16 cellular contexts compared by ENCODE assay signal in the genomic region with DNA sequence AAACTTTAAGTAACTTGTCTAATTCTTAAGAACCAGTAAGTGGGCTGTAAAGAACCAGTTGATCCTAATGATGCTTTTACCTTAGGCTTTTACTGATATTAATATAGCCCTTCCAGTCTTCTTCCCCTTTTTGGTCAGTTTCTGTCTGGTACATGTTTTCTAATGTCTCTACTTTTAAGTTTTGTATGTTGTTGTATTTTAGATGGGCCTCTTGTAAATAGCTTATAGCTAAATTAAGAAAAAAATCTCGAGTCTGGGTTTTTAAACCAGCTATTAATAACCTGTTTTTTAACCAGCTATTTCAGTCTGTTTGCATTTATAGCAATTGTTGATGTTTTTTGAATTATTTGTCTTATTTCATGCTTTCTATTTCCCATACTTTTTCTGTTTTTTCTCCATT.
DNase-seq lines count a peak whose midpoint lies in the region; ATAC-seq, FAIRE-seq and TF ChIP-seq lines count a peak whose summit lies in the region.
"Had no signal": no experiment of that assay in that cellular context is flagged by ENCODE, and none has a peak within 500 bp of the region (broad histone marks: within the 10 kb centered on the region; RNA-seq: fewer than 3 reads in every experiment).

No MANE protein-coding gene starts in this region.

- intact Hi-C loops in GM12878 (cut with micrococcal nuclease; ENCODE audit: unreplicated experiment) = no loop called here
- intact Hi-C loops in aorta (cut with DNase I) = no loop called here

- no peaks in the 10 kb centered on the region for H3K27me3 Mint-ChIP-seq in stimulated activated naive CD8-positive, alpha-beta T cell treated with anti-CD3 and anti-CD28 coated beads, Interleukin-15, Interleukin-2, amounts not matched to agents 100 ng/mL and 50 ng/mL, for 24 hours
- H3K27me3 Mint-ChIP-seq in stimulated activated naive CD8-positive, alpha-beta T cell treated with anti-CD3 and anti-CD28 coated beads, Interleukin-15, amount 100 ng/mL, for 72 hours = no peaks in the 10 kb centered on the region

- TF ChIP-seq CTCF in GM12878 (IDR thresholded peaks at IDR 0.05 in 2 of 3, conservative IDR thresholded peaks at IDR 0.05 in 1 of 3; ENCODE audit: control insufficient read depth in 2 of 3, extremely low read depth in 1 of 3, insufficient read depth in 1 of 3, low read depth in 3 of 3, low read length in 3 of 3) = no peak

- RAD21 ChIA-PET in GM12878 (lab: Charles Lee; ENCODE audit: unreplicated experiment) = interaction anchor here (0.6 to 1.7 kb wide), 5 partner anchors 10 to 231 kb away, joined by 3 to 4 read pairs (median 3); no protein-coding TSS in a partner anchor

- 0% methylated on average over 1 of the region's 1 CpG for WGBS in GM12878 (ENCODE audit: insufficient coverage, insufficient replicate concordance, low lambda C conversion rate, missing lambda C conversion rate)
- WGBS in aorta, 2 donors = 25% methylated on average over 1 of the region's 1 CpG

- H3K36me3 Mint-ChIP-seq in stimulated activated naive CD8-positive, alpha-beta T cell treated with anti-CD3 and anti-CD28 coated beads, Interleukin-15, Interleukin-2, amounts not matched to agents 100 ng/mL and 50 ng/mL, for 24 hours (ENCODE audit: low read depth) = peaks cover 27% of the 10 kb centered on the region

- no TSS peak for BruUV-seq in GM12878 (replicated peaks; lab: Mats Ljungman, UMichigan)

- H4K20me1 ChIP-seq in GM12878 (ENCODE audit: control insufficient read depth, insufficient read depth) = no peaks in the 10 kb centered on the region

- H3K27ac ChIP-seq in GM12878 (ENCODE audit: control insufficient read depth, insufficient read depth) (peak overlapping the region; percentile 35; the same call in 1 of the 2 replicates), aorta (ENCODE audit: low read depth in 1 of 2, low read length in 2 of 2) (no peak overlapping the region)
- H3K27ac ChIP-seq: ascending aorta, right lobe of liver had no signal

- TF ChIP-seq RAD21 in GM12878 (IDR thresholded peaks at IDR 0.05; ENCODE audit: insufficient read depth, low read depth, low read length) = no peak

- peak overlapping the region; percentile 91 for H3K27ac Mint-ChIP-seq in stimulated activated naive CD8-positive, alpha-beta T cell treated with anti-CD3 and anti-CD28 coated beads, Interleukin-15, Interleukin-2, amounts not matched to agents 100 ng/mL and 50 ng/mL, for 24 hours
- peak overlapping the region in 1 of 2 donors; percentile 0 for H3K27ac Mint-ChIP-seq in stimulated activated naive CD8-positive, alpha-beta T cell treated with anti-CD3 and anti-CD28 coated beads, Interleukin-15, amount 100 ng/mL, for 72 hours
- H3K27ac Mint-ChIP-seq: endodermal cell had no signal

- in situ Hi-C loops in GM12878 (cut with MboI) = no loop called here
- in situ Hi-C loops in KBM-7 (cut with MboI; ENCODE audit: low pct_unique_long_range_greater_than_20kb, low sequenced_read_pairs) = no loop called here

- no peak for TF ChIP-seq EP300 in GM12878 (IDR thresholded peaks at IDR 0.05; ENCODE audit: borderline replicate concordance in 1 of 2, control insufficient read depth in 1 of 2, low read depth in 2 of 2, low read length in 2 of 2)

- H3K36me3 ChIP-seq in GM12878 (ENCODE audit: control insufficient read depth in 2 of 2, insufficient read depth in 2 of 2, low read length in 1 of 2) = peaks cover 0 to 1% of the 10 kb centered on the region in 2 experiments; a peak in 1 of 4 replicates
- no peaks in the 10 kb centered on the region for H3K36me3 ChIP-seq in aorta (ENCODE audit: control insufficient read depth in 1 of 2, insufficient read depth in 2 of 2, low read length in 1 of 2)
- H3K36me3 ChIP-seq: ascending aorta, heart left ventricle, right lobe of liver had no signal

- H3K27me3 ChIP-seq in GM12878 (replicated peaks in 1 of 2; ENCODE audit: control insufficient read depth in 2 of 2, insufficient read depth in 2 of 2, low read length in 1 of 2) = no peaks in the 10 kb centered on the region
- no peaks in the 10 kb centered on the region for H3K27me3 ChIP-seq in aorta (ENCODE audit: control insufficient read depth in 1 of 2, insufficient read depth in 2 of 2, low read length in 1 of 2)
- H3K27me3 ChIP-seq: ascending aorta, heart left ventricle, right lobe of liver had no signal

- H3K4me1 Mint-ChIP-seq in stimulated activated naive CD8-positive, alpha-beta T cell treated with anti-CD3 and anti-CD28 coated beads, Interleukin-15, Interleukin-2, amounts not matched to agents 100 ng/mL and 50 ng/mL, for 24 hours (ENCODE audit: low read depth) = peaks cover 77% of the 10 kb centered on the region
- H3K4me1 Mint-ChIP-seq in stimulated activated naive CD8-positive, alpha-beta T cell treated with anti-CD3 and anti-CD28 coated beads, Interleukin-15, amount 100 ng/mL, for 72 hours = peaks cover 68% of the 10 kb centered on the region

- POLR2A ChIA-PET in GM12878 (lab: Charles Lee) = interaction anchor here (0.6 kb wide), 1 partner anchor 744 kb away, joined by 3 read pairs; no protein-coding TSS in a partner anchor

- H3K9me3 Mint-ChIP-seq in stimulated activated naive CD8-positive, alpha-beta T cell treated with anti-CD3 and anti-CD28 coated beads, Interleukin-15, Interleukin-2, amounts not matched to agents 100 ng/mL and 50 ng/mL, for 24 hours = peaks cover 11% of the 10 kb centered on the region
- H3K9me3 Mint-ChIP-seq in stimulated activated naive CD8-positive, alpha-beta T cell treated with anti-CD3 and anti-CD28 coated beads, Interleukin-15, amount 100 ng/mL, for 72 hours = peaks cover 10 to 23% of the 10 kb centered on the region in 2 donors

- no peak for ATAC-seq in stimulated activated naive CD8-positive, alpha-beta T cell treated with anti-CD3 and anti-CD28 coated beads, Interleukin-15, amount 100 ng/mL, for 72 hours
- peak; percentile 63 for ATAC-seq in GM12878
- no peak for ATAC-seq in aorta (ENCODE audit: low FRiP score)
- ATAC-seq: heart left ventricle, right lobe of liver had no signal

- H3K4me1 ChIP-seq in GM12878 (ENCODE audit: control insufficient read depth, insufficient read depth, low read length) (peaks cover 34% of the 10 kb centered on the region), aorta (ENCODE audit: control insufficient read depth in 1 of 2, insufficient read depth in 2 of 2, low read length in 2 of 2) (no peaks in the 10 kb centered on the region)
- H3K4me1 ChIP-seq: ascending aorta, right lobe of liver had no signal

- H2AFZ ChIP-seq in GM12878 (ENCODE audit: control insufficient read depth, low read depth, low read length) = no peak overlapping the region

- H3K4me3 Mint-ChIP-seq in stimulated activated naive CD8-positive, alpha-beta T cell treated with anti-CD3 and anti-CD28 coated beads, Interleukin-15, Interleukin-2, amounts not matched to agents 100 ng/mL and 50 ng/mL, for 24 hours = no peak overlapping the region
- peak overlapping the region in 1 of 2 donors; percentile 0 for H3K4me3 Mint-ChIP-seq in stimulated activated naive CD8-positive, alpha-beta T cell treated with anti-CD3 and anti-CD28 coated beads, Interleukin-15, amount 100 ng/mL, for 72 hours
- H3K4me3 Mint-ChIP-seq: endodermal cell had no signal

- H3K4me3 ChIP-seq in GM12878 (peak overlapping the region; percentile 4; the same call in 1 of the 2 replicates), aorta (ENCODE audit: low read length in 2 of 2) (no peak overlapping the region)
- H3K4me3 ChIP-seq: ascending aorta, heart left ventricle, right lobe of liver had no signal

- CTCF ChIA-PET in GM12878 (lab: Yijun Ruan, JAX) = interaction anchor here (0.6 to 2.5 kb wide), 10 partner anchors 11 to 124 kb away, joined by 3 to 13 read pairs (median 4); no protein-coding TSS in a partner anchor

- TF ChIP-seq POLR2A in GM12878 (IDR thresholded peaks at IDR 0.05; ENCODE audit: low read depth, low read length) = no peak

- H3K4me2 ChIP-seq in GM12878 (ENCODE audit: control insufficient read depth, insufficient read depth) = peak overlapping the region; percentile 41

- DNase-seq in stimulated activated naive CD8-positive, alpha-beta T cell treated with anti-CD3 and anti-CD28 coated beads, Interleukin-15, amount 100 ng/mL, for 72 hours = no peak
- peak; percentile 59 for DNase-seq in NAMALWA (ENCODE audit: low spot score)
- no peak for DNase-seq in GM12878 (ENCODE audit: low read depth, low spot score)
- DNase-seq in aorta = no peak
- DNase-seq in NCI-H2196 (lab: John Stamatoyannopoulos, UW; ENCODE audit: unreplicated experiment) = no peak
- DNase-seq in KBM-7 = no peak
- DNase-seq: heart left ventricle, NCI-H1436, NCI-H774, right lobe of liver had no signal

- peaks cover 33% of the 10 kb centered on the region for H3K79me2 ChIP-seq in GM12878 (ENCODE audit: control insufficient read depth, insufficient read depth, low read length)

- FAIRE-seq in GM12878 (lab: Jason Lieb, UNC) = peak; percentile 80
- FAIRE-seq: GM12892, HTR-8/SVneo, RCC 7860 had no signal

- H3K9me3 ChIP-seq in GM12878 (replicated peaks; ENCODE audit: control insufficient read depth, insufficient read depth, low read length) (peaks cover 9% of the 10 kb centered on the region; the same call in 2 of the 3 replicates), aorta (ENCODE audit: control insufficient read depth, low read length) (peaks cover 3% of the 10 kb centered on the region)
- H3K9me3 ChIP-seq: ascending aorta, right lobe of liver had no signal

- SMC1A ChIA-PET in GM12878 (lab: Charles Lee; ENCODE audit: uncharacterized antibody, unreplicated experiment) = interaction anchor here (0.6 to 2.5 kb wide), 10 partner anchors 9 to 261 kb away, joined by 3 to 12 read pairs (median 3); a partner anchor contains a TSS

- H3K9ac ChIP-seq in GM12878 (ENCODE audit: control insufficient read depth, insufficient read depth, low read length) = no peak overlapping the region

TF ChIP-seq in GM12878, 131 proteins besides CTCF, POLR2A, EP300 and RAD21 (continues in another document):
- TF ChIP-seq NFIC (IDR thresholded peaks at IDR 0.05; ENCODE audit: low read depth, low read length) (peak; percentile 48; the same call in 1 of the 2 replicates), TBL1XR1 (IDR thresholded peaks at IDR 0.05; ENCODE audit: low read depth, low read length) (peak; percentile 87; the same call in 1 of the 2 replicates), TCF12 (IDR thresholded peaks at IDR 0.05; ENCODE audit: low read depth, low read length) (no peak), JUNB (IDR thresholded peaks at IDR 0.05) (peak; percentile 55; the same call in 1 of the 2 replicates), BCL11A (IDR thresholded peaks at IDR 0.05; ENCODE audit: low read depth, low read length) (no peak)
